In the genomic region with DNA sequence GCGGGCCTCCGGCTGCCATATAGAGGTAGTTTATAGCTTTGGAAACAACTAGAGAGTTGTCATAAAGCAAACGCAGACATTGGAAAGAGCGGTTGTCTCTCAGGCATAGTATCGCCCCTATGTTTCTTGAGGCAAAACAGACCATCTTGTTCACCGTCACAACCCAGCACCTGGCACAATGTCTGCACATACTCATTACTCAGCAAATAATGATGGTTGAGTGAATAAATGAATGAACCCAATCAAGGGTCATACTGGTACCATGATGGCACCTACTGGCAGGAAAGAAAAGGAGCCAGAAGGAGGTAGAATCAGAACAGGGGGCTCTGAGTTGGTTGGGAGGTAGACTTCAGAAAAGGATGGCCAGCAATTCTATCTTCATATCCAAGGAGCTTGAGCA, we compare ENCODE assay signal across 22 cellular contexts.
"Had no signal": no experiment of that assay in that cellular context is flagged by ENCODE, and none has a peak within 500 bp of the region (broad histone marks: within the 10 kb centered on the region; RNA-seq: fewer than 3 reads in every experiment).

No MANE protein-coding gene starts in this region.

- H3K27ac ChIP-seq: heart right ventricle, lower lobe of right lung, neutrophil, parathyroid adenoma, right atrium auricular region, sigmoid colon, spleen, vagina had no signal

- ATAC-seq: effector memory CD8-positive, alpha-beta T cell; lower lobe of right lung; stimulated activated naive B cell treated with anti-CD40 and anti-IgM and Interleukin-4, amounts not matched to agents 10 μg/mL and 1 μg/mL and 100 μg/mL, for 72 hours had no signal

- H3K79me2 ChIP-seq: parathyroid adenoma had no signal

- H3K36me3 ChIP-seq: lower lobe of right lung, neutrophil, right atrium auricular region, spleen had no signal

- H3K9me3 ChIP-seq: esophagus squamous epithelium, heart right ventricle, lower lobe of right lung, neutrophil, right atrium auricular region, sigmoid colon, spleen, vagina had no signal

- H3K27me3 ChIP-seq: esophagus squamous epithelium, heart right ventricle, neutrophil, right atrium auricular region, sigmoid colon, spleen, vagina had no signal

- DNase-seq: cortex of kidney; effector memory CD8-positive, alpha-beta T cell; erythroblast; esophagus squamous epithelium; foreskin melanocyte; glutamatergic neuron; heart right ventricle; hippocampal formation; kidney glomerular epithelial cell; left ventricle myocardium superior; lower lobe of right lung; natural killer cell; sigmoid colon; spleen; stimulated activated naive B cell treated with anti-CD40 and anti-IgM and Interleukin-4, amounts not matched to agents 10 μg/mL and 1 μg/mL and 100 μg/mL, for 72 hours; trophoblast cell had no signal

- H3K4me3 ChIP-seq: esophagus squamous epithelium, heart right ventricle, lower lobe of right lung, right atrium auricular region, sigmoid colon, spleen, vagina had no signal

- H2AFZ ChIP-seq: parathyroid adenoma had no signal

- H3K4me1 ChIP-seq: lower lobe of right lung, right atrium auricular region, sigmoid colon, spleen, vagina had no signal

- H3K9ac ChIP-seq: parathyroid adenoma had no signal

- FAIRE-seq: endometrium, islet of Langerhans had no signal
